In the genomic region with DNA sequence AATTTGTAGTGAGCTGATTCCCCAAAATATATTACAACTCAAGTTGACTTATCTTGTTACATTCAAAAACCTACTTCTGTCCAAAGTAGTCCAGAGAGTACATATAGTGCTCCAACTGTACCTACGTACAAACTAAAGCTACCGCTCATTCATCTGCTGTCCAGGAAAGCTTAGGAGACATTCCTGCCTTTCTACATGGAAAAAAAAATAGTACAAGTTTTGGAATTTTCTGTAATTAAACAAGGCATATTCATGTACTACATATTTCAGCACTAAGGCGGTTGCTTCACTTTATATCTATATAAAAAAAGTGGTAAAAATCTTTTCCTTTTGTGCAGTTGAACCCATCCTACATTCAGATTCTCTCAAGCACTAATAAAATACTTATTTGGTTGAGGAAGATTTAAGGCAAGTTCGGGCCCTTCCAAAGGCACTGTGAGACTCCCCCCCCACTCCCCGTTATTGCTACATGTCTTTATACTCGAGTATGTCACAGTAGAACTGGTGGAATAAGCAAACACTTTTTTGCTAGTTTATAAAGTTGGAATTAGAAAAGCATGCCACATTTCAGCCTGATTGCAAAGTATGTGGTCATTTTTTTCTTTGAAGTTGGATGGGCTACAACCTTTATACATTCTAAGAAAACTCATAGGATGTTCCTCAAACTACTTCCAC, we compare ENCODE assay signal across 8 cellular contexts. TPM values are rescaled to one million over a fixed set of nuclear protein-coding genes. Genes with fewer than 3 reads are reported as not detected.
DNase-seq lines count a peak whose midpoint lies in the region; ATAC-seq and TF ChIP-seq lines count a peak whose summit lies in the region.

No MANE protein-coding gene starts in this region.

- H3K4me3 Mint-ChIP-seq in activated naive CD4-positive, alpha-beta T cell treated with anti-CD3 and anti-CD28 coated beads for 36 hours, result peak overlapping the region; percentile 93

- CTCF ChIA-PET in activated naive CD4-positive, alpha-beta T cell treated with anti-CD3 and anti-CD28 coated beads for 36 hours (lab: Charles Lee), result interaction anchor here (0.6 to 13.9 kb wide), 15 partner anchors 27 to 370 kb away, joined by 3 to 505 read pairs (median 6); no protein-coding TSS in a partner anchor

- H3K9me3 Mint-ChIP-seq in activated naive CD4-positive, alpha-beta T cell treated with anti-CD3 and anti-CD28 coated beads for 36 hours, result no peaks in the 10 kb centered on the region

- ATAC-seq in left lung (no peak), GM21367 (IDR thresholded peaks at IDR 0.05; ENCODE audit: unreplicated experiment) (no peak), GM19035 (IDR thresholded peaks at IDR 0.05; ENCODE audit: unreplicated experiment) (no peak), GM21737 (IDR thresholded peaks at IDR 0.05; ENCODE audit: unreplicated experiment) (no peak)

- no peaks in the 10 kb centered on the region for H3K27me3 ChIP-seq in left lung
- no peaks in the 10 kb centered on the region for H3K27me3 ChIP-seq in transverse colon

- H3K9me3 ChIP-seq in left lung (no peaks in the 10 kb centered on the region), transverse colon (no peaks in the 10 kb centered on the region)

- peaks cover 49% of the 10 kb centered on the region for H3K4me1 Mint-ChIP-seq in activated naive CD4-positive, alpha-beta T cell treated with anti-CD3 and anti-CD28 coated beads for 36 hours (ENCODE audit: low read depth)

- H3K4me3 ChIP-seq in astrocyte of the cerebellum (ENCODE audit: low read depth, low read length), result peak overlapping the region; percentile 92
- H3K4me3 ChIP-seq in left lung, result peak overlapping the region; percentile 72 to 83
- H3K4me3 ChIP-seq in transverse colon, result peak overlapping the region; percentile 71 to 91 (median 88)

- TF ChIP-seq POLR2A in transverse colon (IDR thresholded peaks at IDR 0.05), result no peak

- H3K27ac Mint-ChIP-seq in activated naive CD4-positive, alpha-beta T cell treated with anti-CD3 and anti-CD28 coated beads for 36 hours, result peak overlapping the region; percentile 98

- 1 to 4% methylated on average over 6 of the region's 6 CpGs for WGBS in transverse colon (ENCODE audit: low coverage in 1 of 2), 2 donors

- intact Hi-C loops in activated naive CD4-positive, alpha-beta T cell treated with anti-CD3 and anti-CD28 coated beads for 36 hours (cut with micrococcal nuclease), result no loop called here
- intact Hi-C loops in left lung (cut with DNase I), result loop anchor here (10.0 kb wide), 3 partner anchors 88 to 258 kb away; no protein-coding TSS in a partner anchor
- intact Hi-C loops in transverse colon (cut with DNase I; ENCODE audit: low total_unique reads), result loop anchor here (5.0 to 10.0 kb wide), 4 partner anchors 122 to 398 kb away; no protein-coding TSS in a partner anchor

- peak; percentile 44 for TF ChIP-seq EP300 in transverse colon (IDR thresholded peaks at IDR 0.05; ENCODE audit: low read depth)

- in situ Hi-C loops in astrocyte of the cerebellum (cut with HindIII; ENCODE audit: low sequenced_read_pairs), result loop anchor here (5.0 to 10.0 kb wide), 4 partner anchors 35 to 390 kb away; no protein-coding TSS in a partner anchor
- in situ Hi-C loops in transverse colon (cut with MboI; ENCODE audit: low pct_ligation_motif_present in 1 of 4, low pct_unique_long_range_greater_than_20kb in 1 of 4, low sequenced_read_pairs in 3 of 4), result loop anchor here in 1 of 4 donors (10.0 kb wide), 1 partner anchor 198 kb away; no protein-coding TSS in a partner anchor

- no peaks in the 10 kb centered on the region for H3K27me3 Mint-ChIP-seq in activated naive CD4-positive, alpha-beta T cell treated with anti-CD3 and anti-CD28 coated beads for 36 hours (ENCODE audit: low read depth)

- H3K36me3 Mint-ChIP-seq in activated naive CD4-positive, alpha-beta T cell treated with anti-CD3 and anti-CD28 coated beads for 36 hours (ENCODE audit: low read depth), result peaks cover 33% of the 10 kb centered on the region

- peaks cover 42 to 65% of the 10 kb centered on the region in 2 donors for H3K4me1 ChIP-seq in left lung
- H3K4me1 ChIP-seq in transverse colon, result peaks cover 17 to 51% (median 43%) of the 10 kb centered on the region in 4 donors

- TF ChIP-seq CTCF in astrocyte of the cerebellum (IDR thresholded peaks at IDR 0.05; ENCODE audit: low read depth, low read length, missing control alignments) (no peak), left lung (IDR thresholded peaks at IDR 0.05) (no peak), transverse colon (IDR thresholded peaks at IDR 0.05) (no peak)

- H3K36me3 ChIP-seq in left lung, result peaks cover 0 to 24% of the 10 kb centered on the region in 2 donors
- peaks cover 0 to 26% (median 15%) of the 10 kb centered on the region in 4 donors for H3K36me3 ChIP-seq in transverse colon

- no peak for DNase-seq in activated naive CD4-positive, alpha-beta T cell treated with anti-CD3 and anti-CD28 coated beads for 36 hours
- DNase-seq in activated naive CD4-positive, alpha-beta T cell treated with Interleukin-2 at 50 U/mL for 16 hours, result no peak
- DNase-seq in astrocyte of the cerebellum (ENCODE audit: low read depth), result no peak
- no peak for DNase-seq in left lung
- DNase-seq in transverse colon, result no peak

- H3K27ac ChIP-seq in left lung (peak overlapping the region; percentile 99), transverse colon (peak overlapping the region; percentile 96 to 100 (median 99))

RNA-seq across cellular contexts. Expression of gene ZFP36L2, which starts 3.8 kb away (rescaled TPM):
- 10 to 100 TPM; 37.3 to 38.4 TPM for total RNA-seq in activated naive CD4-positive, alpha-beta T cell treated with anti-CD3 and anti-CD28 coated beads for 36 hours
- total RNA-seq in left lung, result 100 to 1,000 TPM in 1 of 2 donors, 10 to 100 TPM in 1; 72.2 to 112 TPM
- total RNA-seq in transverse colon, result 100 to 1,000 TPM; 114 to 305 (median 208) TPM
